9 cellular contexts compared by ENCODE assay signal in genomic region chr16:17273142-17273561, GRCh38.
DNase-seq lines count a peak whose midpoint lies in the region; ATAC-seq and TF ChIP-seq lines count a peak whose summit lies in the region.
"Had no signal": no experiment of that assay in that cellular context is flagged by ENCODE, and none has a peak within 500 bp of the region (broad histone marks: within the 10 kb centered on the region; RNA-seq: fewer than 3 reads in every experiment).

No MANE protein-coding gene starts in this region.

- H3K27me3 Mint-ChIP-seq in CD4-positive, CD25-positive, alpha-beta regulatory T cell = no peaks in the 10 kb centered on the region
- H3K27me3 Mint-ChIP-seq in CD4-positive, alpha-beta T cell = no peaks in the 10 kb centered on the region

- TF ChIP-seq CTCF in thyroid gland (IDR thresholded peaks at IDR 0.05) = no peak
- TF ChIP-seq CTCF in CD4-positive, alpha-beta T cell (IDR thresholded peaks at IDR 0.05) = no peak

- H3K4me3 ChIP-seq in CD4-positive, CD25-positive, alpha-beta regulatory T cell (ENCODE audit: low read depth, low read length) = no peak overlapping the region
- no peak overlapping the region for H3K4me3 ChIP-seq in thyroid gland (replicated peaks in 1 of 3)

- H3K4me1 Mint-ChIP-seq in CD4-positive, CD25-positive, alpha-beta regulatory T cell = peaks cover 16 to 57% (median 32%) of the 10 kb centered on the region in 4 donors
- peaks cover 53% of the 10 kb centered on the region for H3K4me1 Mint-ChIP-seq in CD4-positive, alpha-beta T cell (ENCODE audit: low read depth)

- peak in 1 of 3 donors; percentile 68 for DNase-seq in CD4-positive, CD25-positive, alpha-beta regulatory T cell
- DNase-seq in NOMO-1 (lab: John Stamatoyannopoulos, UW; ENCODE audit: unreplicated experiment in 2 of 2) (peak; percentile 59 to 84), astrocyte of the hippocampus (ENCODE audit: low read depth, low spot score) (peak; percentile 86), renal cortical epithelial cell (ENCODE audit: low read depth) (peak; percentile 1), NCI-H748 treated with DMSO at 0.1 percent for 48 hours (lab: John Stamatoyannopoulos, UW) (no peak), thyroid gland (no peak)
- DNase-seq in CD4-positive, alpha-beta T cell = no peak
- DNase-seq: SHP77 had no signal

- intact Hi-C loops in thyroid gland (cut with DNase I) = no loop called here
- intact Hi-C loops in CD4-positive, alpha-beta T cell (cut with DNase I, micrococcal nuclease) = no loop called here

- H3K9me3 ChIP-seq in CD4-positive, CD25-positive, alpha-beta regulatory T cell (ENCODE audit: control insufficient read depth in 2 of 2, low read length in 2 of 2) = no peaks in the 10 kb centered on the region
- no peaks in the 10 kb centered on the region for H3K9me3 ChIP-seq in thyroid gland
- H3K9me3 ChIP-seq in CD4-positive, alpha-beta T cell (ENCODE audit: control insufficient read depth, low read length) = no peaks in the 10 kb centered on the region

- H3K27ac ChIP-seq in CD4-positive, CD25-positive, alpha-beta regulatory T cell (ENCODE audit: insufficient read depth, low read length, poor library complexity, severe bottlenecking) = no peak overlapping the region
- no peak overlapping the region for H3K27ac ChIP-seq in thyroid gland
- no peak overlapping the region for H3K27ac ChIP-seq in CD4-positive, alpha-beta T cell (ENCODE audit: low read depth, low read length)

- peaks cover 14% of the 10 kb centered on the region for H3K36me3 Mint-ChIP-seq in CD4-positive, CD25-positive, alpha-beta regulatory T cell
- H3K36me3 Mint-ChIP-seq in CD4-positive, alpha-beta T cell (ENCODE audit: low read depth) = no peaks in the 10 kb centered on the region

- H3K27ac Mint-ChIP-seq in CD4-positive, CD25-positive, alpha-beta regulatory T cell = peak overlapping the region in 2 of 3 donors; percentile 6 to 82
- H3K27ac Mint-ChIP-seq in CD4-positive, alpha-beta T cell = no peak overlapping the region

- ATAC-seq in CD4-positive, CD25-positive, alpha-beta regulatory T cell (ENCODE audit: low read depth in 2 of 2) = peak; percentile 75 to 81
- ATAC-seq in GM19397 (IDR thresholded peaks at IDR 0.05; ENCODE audit: unreplicated experiment) = no peak
- no peak for ATAC-seq in CD4-positive, alpha-beta T cell (ENCODE audit: poor library complexity)

- no peaks in the 10 kb centered on the region for H3K4me1 ChIP-seq in CD4-positive, CD25-positive, alpha-beta regulatory T cell (ENCODE audit: control insufficient read depth, insufficient read depth, low read length, poor library complexity, severe bottlenecking)
- peaks cover 6 to 17% of the 10 kb centered on the region in 2 donors for H3K4me1 ChIP-seq in thyroid gland

- no peak for TF ChIP-seq POLR2A in thyroid gland (IDR thresholded peaks at IDR 0.05)

- POLR2A ChIA-PET in CD4-positive, alpha-beta T cell (lab: Charles Lee) = no interaction called here

- CTCF ChIA-PET in CD4-positive, alpha-beta T cell (lab: Charles Lee) = no interaction called here

- H3K9me3 Mint-ChIP-seq in CD4-positive, CD25-positive, alpha-beta regulatory T cell = no peaks in the 10 kb centered on the region
- no peaks in the 10 kb centered on the region for H3K9me3 Mint-ChIP-seq in CD4-positive, alpha-beta T cell

- H3K36me3 ChIP-seq in CD4-positive, CD25-positive, alpha-beta regulatory T cell (ENCODE audit: control insufficient read depth, insufficient read depth, low read length) = no peaks in the 10 kb centered on the region
- no peaks in the 10 kb centered on the region for H3K36me3 ChIP-seq in thyroid gland

- no peaks in the 10 kb centered on the region for H3K27me3 ChIP-seq in CD4-positive, CD25-positive, alpha-beta regulatory T cell (ENCODE audit: control insufficient read depth, insufficient read depth, low read length)
- no peaks in the 10 kb centered on the region for H3K27me3 ChIP-seq in thyroid gland
- H3K27me3 ChIP-seq in CD4-positive, alpha-beta T cell (ENCODE audit: control insufficient read depth, insufficient read depth, low read length) = no peaks in the 10 kb centered on the region

- WGBS in thyroid gland, 2 donors = 86 to 88% methylated on average over 4 of the region's 4 CpGs

- H3K4me3 Mint-ChIP-seq in CD4-positive, CD25-positive, alpha-beta regulatory T cell = no peak overlapping the region
- no peak overlapping the region for H3K4me3 Mint-ChIP-seq in CD4-positive, alpha-beta T cell

Comparison
In these comparisons a context has a peak if more than half of its experiments do, and no peak if none do; other contexts are left out.
1. ATAC-seq: peak in CD4-positive, CD25-positive, alpha-beta regulatory T cell (2 of 2); none in GM19397 (single experiment) and CD4-positive, alpha-beta T cell (single experiment).
2. DNase-seq: peak in NOMO-1 (2 of 2), astrocyte of the hippocampus (single experiment) and renal cortical epithelial cell (single experiment); none in NCI-H748 treated with DMSO at 0.1 percent for 48 hours (single experiment), thyroid gland (0 of 2) and CD4-positive, alpha-beta T cell (0 of 10).